ENCODE assay signal across 8 cellular contexts in genomic region chr13:23466144-23467002, GRCh38. TPM values are rescaled to one million over a fixed set of nuclear protein-coding genes. Genes with fewer than 3 reads are reported as not detected.
A peak's percentile ranks its signal among the peaks of the same experiment; 100 is the strongest.
DNase-seq lines count a peak whose midpoint lies in the region; ATAC-seq and TF ChIP-seq lines count a peak whose summit lies in the region.

No MANE protein-coding gene starts in this region.

- no peaks in the 10 kb centered on the region for H3K36me3 ChIP-seq in GM23248 (ENCODE audit: low read depth)
- no peaks in the 10 kb centered on the region for H3K36me3 ChIP-seq in SU-DHL-6 (ENCODE audit: low read length)
- H3K36me3 ChIP-seq in cardiac muscle cell, result no peaks in the 10 kb centered on the region
- no peaks in the 10 kb centered on the region for H3K36me3 ChIP-seq in upper lobe of right lung

- no peaks in the 10 kb centered on the region for H3K36me3 Mint-ChIP-seq in activated naive CD8-positive, alpha-beta T cell treated with anti-CD3 and anti-CD28 coated beads, Interleukin-2, amount 50 U/mL, for 24 hours (ENCODE audit: low read depth)

- intact Hi-C loops in posterior cingulate gyrus (cut with DNase I), result loop anchor here (1.0 to 10.0 kb wide), 4 partner anchors 91 to 758 kb away; partner anchors contain the start of gene TNFRSF19
- intact Hi-C loops in upper lobe of right lung (cut with DNase I), result loop anchor here (10.0 kb wide), 1 partner anchor 408 kb away; no protein-coding TSS in a partner anchor

- H3K9me3 ChIP-seq in GM23248 (ENCODE audit: low read depth) (no peaks in the 10 kb centered on the region), SU-DHL-6 (ENCODE audit: insufficient read depth, low read length) (no peaks in the 10 kb centered on the region), cardiac muscle cell (ENCODE audit: low read depth) (no peaks in the 10 kb centered on the region), upper lobe of right lung (no peaks in the 10 kb centered on the region)

- H2AFZ ChIP-seq in GM23248, result peak overlapping the region; percentile 92
- peak overlapping the region; percentile 81 for H2AFZ ChIP-seq in SU-DHL-6 (ENCODE audit: low read depth, low read length, severe bottlenecking)

- peak overlapping the region; percentile 72 for H3K4me2 ChIP-seq in GM23248 (ENCODE audit: unreplicated experiment)
- H3K4me2 ChIP-seq in SU-DHL-6 (ENCODE audit: low read depth, low read length, poor library complexity, severe bottlenecking), result peak overlapping the region; percentile 71

- in situ Hi-C loops in GM23248 (cut with MboI), result loop anchor here (10.0 kb wide), 1 partner anchor 408 kb away; no protein-coding TSS in a partner anchor

- peaks cover 42% of the 10 kb centered on the region for H3K4me1 ChIP-seq in GM23248 (ENCODE audit: insufficient read depth)
- H3K4me1 ChIP-seq in cardiac muscle cell (ENCODE audit: low read depth), result peaks cover 19% of the 10 kb centered on the region
- no peaks in the 10 kb centered on the region for H3K4me1 ChIP-seq in upper lobe of right lung

- H3K9me3 Mint-ChIP-seq in activated naive CD8-positive, alpha-beta T cell treated with anti-CD3 and anti-CD28 coated beads, Interleukin-2, amount 50 U/mL, for 24 hours, result no peaks in the 10 kb centered on the region

- H3F3A ChIP-seq in GM23248 (ENCODE audit: insufficient read depth) (peaks cover 29% of the 10 kb centered on the region), SU-DHL-6 (ENCODE audit: insufficient read depth) (no peaks in the 10 kb centered on the region)

- H3K4me3 ChIP-seq in GM23248 (peak overlapping the region; percentile 68), SU-DHL-6 (ENCODE audit: insufficient read depth, low read length, poor library complexity, severe bottlenecking) (peak overlapping the region; percentile 37), cardiac muscle cell (peak overlapping the region; percentile 22), upper lobe of right lung (peak overlapping the region; percentile 50)

- peaks cover 14% of the 10 kb centered on the region for H3K27me3 Mint-ChIP-seq in activated naive CD8-positive, alpha-beta T cell treated with anti-CD3 and anti-CD28 coated beads, Interleukin-2, amount 50 U/mL, for 24 hours

- WGBS in GM23248 (ENCODE audit: low coverage in 1 of 2, low lambda C conversion rate in 2 of 2, missing lambda C conversion rate in 2 of 2), 2 experiments, result 2% methylated on average over 53 to 59 of the region's 64 CpGs

- H3K9me2 ChIP-seq in GM23248 (ENCODE audit: insufficient read depth) (no peaks in the 10 kb centered on the region), SU-DHL-6 (replicated peaks; ENCODE audit: insufficient read depth, low read length) (no peaks in the 10 kb centered on the region)

- TF ChIP-seq CTCF in SU-DHL-6 (IDR thresholded peaks at IDR 0.05; ENCODE audit: insufficient read depth, low read length, poor library complexity, severe bottlenecking), result peak; percentile 56
- peak; percentile 62 for TF ChIP-seq CTCF in cardiac muscle cell (IDR thresholded peaks at IDR 0.05; ENCODE audit: low read depth, low read length)
- TF ChIP-seq CTCF in upper lobe of right lung (IDR thresholded peaks at IDR 0.05), result peak; percentile 56

- H3K27me3 ChIP-seq in GM23248 (replicated peaks; ENCODE audit: insufficient read depth), result no peaks in the 10 kb centered on the region
- no peaks in the 10 kb centered on the region for H3K27me3 ChIP-seq in SU-DHL-6 (ENCODE audit: low read length)
- H3K27me3 ChIP-seq in cardiac muscle cell, result no peaks in the 10 kb centered on the region
- H3K27me3 ChIP-seq in upper lobe of right lung, result no peaks in the 10 kb centered on the region

- DNase-seq in ELR (ENCODE audit: low read depth), result peak; percentile 88
- peak; percentile 90 for DNase-seq in GM23248
- peak; percentile 74 for DNase-seq in LHCN-M2 (ENCODE audit: low read depth)
- DNase-seq in activated naive CD8-positive, alpha-beta T cell treated with anti-CD3 and anti-CD28 coated beads, Interleukin-2, amount 50 U/mL, for 24 hours, result peak; percentile 63
- DNase-seq in cardiac muscle cell (ENCODE audit: low read depth in 1 of 2, low spot score in 1 of 2), result peak; percentile 83 to 86
- DNase-seq in posterior cingulate gyrus, result peak; percentile 51 to 96 (median 76)
- DNase-seq in upper lobe of right lung, result peak; percentile 81

- no peaks in the 10 kb centered on the region for H4K20me1 ChIP-seq in GM23248 (ENCODE audit: insufficient read depth)
- no peaks in the 10 kb centered on the region for H4K20me1 ChIP-seq in SU-DHL-6 (ENCODE audit: low read depth, low read length)

- H3K27ac Mint-ChIP-seq in activated naive CD8-positive, alpha-beta T cell treated with anti-CD3 and anti-CD28 coated beads, Interleukin-2, amount 50 U/mL, for 24 hours, result no peak overlapping the region

- peak overlapping the region; percentile 55 for H3K4me3 Mint-ChIP-seq in activated naive CD8-positive, alpha-beta T cell treated with anti-CD3 and anti-CD28 coated beads, Interleukin-2, amount 50 U/mL, for 24 hours

- ATAC-seq in activated naive CD8-positive, alpha-beta T cell treated with anti-CD3 and anti-CD28 coated beads, Interleukin-2, amount 50 U/mL, for 24 hours, result peak; percentile 92
- ATAC-seq in upper lobe of right lung, result peak; percentile 93

- H3K79me2 ChIP-seq in GM23248 (ENCODE audit: insufficient read depth) (no peaks in the 10 kb centered on the region), SU-DHL-6 (ENCODE audit: insufficient read depth, low read length) (no peaks in the 10 kb centered on the region)

- H3K4me1 Mint-ChIP-seq in activated naive CD8-positive, alpha-beta T cell treated with anti-CD3 and anti-CD28 coated beads, Interleukin-2, amount 50 U/mL, for 24 hours, result peaks cover 13% of the 10 kb centered on the region

- peak overlapping the region; percentile 30 for H3K27ac ChIP-seq in GM23248
- no peak overlapping the region for H3K27ac ChIP-seq in SU-DHL-6 (ENCODE audit: low read depth, low read length)
- no peak overlapping the region for H3K27ac ChIP-seq in cardiac muscle cell
- peak overlapping the region; percentile 19 for H3K27ac ChIP-seq in upper lobe of right lung

- H3K9ac ChIP-seq in GM23248 (peak overlapping the region; percentile 56), SU-DHL-6 (ENCODE audit: low read length) (peak overlapping the region; percentile 35; the same call in 1 of the 2 replicates)

RNA-seq across cellular contexts. Expression of gene SACS, which starts 32.9 kb away (rescaled TPM):
- total RNA-seq in GM23248 (2014; rRNA removed; shearing (Covaris generic)), result 45.7 and 54.4 TPM in 2 replicates
- polyA plus RNA-seq in GM23248 (2016; fragmentation: Nextera tagmentation; extraction: Ambion mirVana), result 6.1 and 8.1 TPM in 2 replicates
- total RNA-seq in LHCN-M2 (2014; rRNA removed), result 82.8 and 88.1 TPM in 2 replicates
- 10.0 TPM for polyA plus RNA-seq in LHCN-M2 (2012)
- 21.8 and 34.9 TPM in 2 replicates for total RNA-seq in cardiac muscle cell
- polyA plus RNA-seq in cardiac muscle cell, result 5.1 and 22.0 TPM in 2 replicates
- 7.0 TPM for total RNA-seq in upper lobe of right lung

Comparison
In these comparisons a context has a peak if more than half of its experiments do, and no peak if none do; other contexts are left out.
1. H3K27ac ChIP-seq: peak in GM23248 (single experiment) and upper lobe of right lung (single experiment); none in SU-DHL-6 (single experiment) and cardiac muscle cell (single experiment).
2. Peak in every context shown above with its lines, with median percentiles within 50 percentile points of each other: DNase-seq, H3K4me3 ChIP-seq and CTCF ChIP-seq.